ENCODE assay signal across 26 cellular contexts in the genomic region with DNA sequence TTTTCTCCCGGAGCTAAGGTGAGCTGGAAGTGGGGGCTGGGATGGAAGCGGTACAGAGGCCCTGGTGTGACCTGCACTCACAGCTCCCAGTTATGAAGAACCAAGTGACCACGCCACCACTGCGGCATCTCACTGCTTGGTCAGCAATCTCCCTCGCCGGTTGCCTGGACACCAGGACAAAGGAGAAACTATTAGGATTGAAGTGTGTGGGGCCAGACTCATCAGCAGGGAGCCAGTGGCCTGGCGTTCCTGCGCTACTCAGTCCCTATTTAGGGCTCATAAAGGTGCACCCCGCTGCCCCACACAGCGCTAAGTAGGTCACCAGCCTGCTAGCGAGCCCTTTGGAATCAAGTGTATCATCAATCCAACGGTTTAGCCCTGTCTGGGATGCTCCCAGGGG.
DNase-seq lines count a peak whose midpoint lies in the region; ATAC-seq, FAIRE-seq and TF ChIP-seq lines count a peak whose summit lies in the region.
"Had no signal": no experiment of that assay in that cellular context is flagged by ENCODE, and none has a peak within 500 bp of the region (broad histone marks: within the 10 kb centered on the region; RNA-seq: fewer than 3 reads in every experiment).

No MANE protein-coding gene starts in this region.

- H3K79me2 ChIP-seq in HepG2 (ENCODE audit: insufficient read depth, low read length) (no peaks in the 10 kb centered on the region), trophoblast cell (ENCODE audit: control insufficient read depth, insufficient read depth, low read length, poor library complexity) (no peaks in the 10 kb centered on the region)

- no peak for FAIRE-seq in HepG2 (lab: Jason Lieb, UNC)
- FAIRE-seq: GM12891, HTR-8/SVneo had no signal

- TF ChIP-seq EP300 in HepG2 (IDR thresholded peaks at IDR 0.05; ENCODE audit: low read depth in 2 of 2, low read length in 2 of 2) (no peak), HepG2 (CRISPR knock-in tag; IDR thresholded peaks at IDR 0.05; ENCODE audit: borderline replicate concordance) (no peak)

- no peak overlapping the region for H4K12ac ChIP-seq in trophoblast cell (ENCODE audit: low read depth, low read length)

- H3K23ac ChIP-seq in mesenchymal stem cell (ENCODE audit: low read length in 2 of 2) (no peak overlapping the region), trophoblast cell (ENCODE audit: low read length) (no peak overlapping the region)

- H3K79me1 ChIP-seq in mesenchymal stem cell (replicated peaks; ENCODE audit: low read length, poor library complexity, severe bottlenecking) (no peaks in the 10 kb centered on the region), trophoblast cell (ENCODE audit: low read length) (no peaks in the 10 kb centered on the region)

- H3K27me3 ChIP-seq in HepG2 (ENCODE audit: control insufficient read depth in 1 of 2, insufficient read depth in 2 of 2, low read length in 2 of 2) (peaks cover 4 to 35% of the 10 kb centered on the region in 2 experiments), right lobe of liver (no peaks in the 10 kb centered on the region), mesenchymal stem cell (ENCODE audit: control insufficient read depth in 1 of 2, insufficient read depth in 1 of 2, low read length in 2 of 2) (peaks cover 9 to 42% of the 10 kb centered on the region in 2 experiments), trophoblast cell (ENCODE audit: insufficient read depth, low read length) (no peaks in the 10 kb centered on the region)
- H3K27me3 ChIP-seq: SJSA1 had no signal

- TF ChIP-seq RAD21 in HepG2 (CRISPR knock-in tag; IDR thresholded peaks at IDR 0.05) = no peak

- no peak overlapping the region for H3K4me3 ChIP-seq in HepG2 (replicated peaks in 1 of 3; ENCODE audit: insufficient read depth in 1 of 3, low read depth in 2 of 3, low read length in 3 of 3)
- H3K4me3 ChIP-seq in right lobe of liver = no peak overlapping the region
- H3K4me3 ChIP-seq in mesenchymal stem cell (ENCODE audit: insufficient read depth in 1 of 2, low read depth in 1 of 2, low read length in 2 of 2) = no peak overlapping the region
- peak overlapping the region; percentile 7 for H3K4me3 ChIP-seq in trophoblast cell (ENCODE audit: low read depth, low read length)
- H3K4me3 ChIP-seq: HAP-1, PC-9, SJSA1 had no signal

- intact Hi-C loops in HepG2 (cut with micrococcal nuclease; ENCODE audit: unreplicated experiment) (no loop called here), right lobe of liver (cut with DNase I) (no loop called here)

- CTCF ChIA-PET in HepG2 (lab: Yijun Ruan, JAX; ENCODE audit: low intra/inter-chr PET ratio, low total read pairs) = no interaction called here

- H3K18ac ChIP-seq in mesenchymal stem cell (ENCODE audit: low read depth in 1 of 2, low read length in 2 of 2) (peak overlapping the region; percentile 13 to 75), trophoblast cell (ENCODE audit: low read length) (no peak overlapping the region)

- in situ Hi-C loops in HepG2 (cut with HindIII; ENCODE audit: extremely low pct_ligation_motif_present, low pct_unique_long_range_greater_than_20kb) = loop anchor here (25.0 kb wide), 1 partner anchor 382 kb away; no protein-coding TSS in a partner anchor

- H3K9ac ChIP-seq in HepG2 (ENCODE audit: insufficient read depth, low read depth, low read length) = no peak overlapping the region
- H3K9ac ChIP-seq in mesenchymal stem cell (ENCODE audit: low read length) = no peak overlapping the region
- no peak overlapping the region for H3K9ac ChIP-seq in trophoblast cell (ENCODE audit: low read length)

- TF ChIP-seq POLR2A in HepG2 (IDR thresholded peaks at IDR 0.05; ENCODE audit: insufficient read depth in 1 of 2, low read depth in 2 of 2, low read length in 2 of 2) (no peak), right lobe of liver (IDR thresholded peaks at IDR 0.05) (no peak)

- no peak overlapping the region for H2AK5ac ChIP-seq in mesenchymal stem cell (ENCODE audit: low read length, severe bottlenecking)
- H2AK5ac ChIP-seq in trophoblast cell (ENCODE audit: low read length) = no peak overlapping the region

- BruUV-seq in HepG2 (replicated peaks; lab: Mats Ljungman, UMichigan) = no TSS peak

- no peak overlapping the region for H4K91ac ChIP-seq in mesenchymal stem cell (ENCODE audit: low read length)
- H4K91ac ChIP-seq in trophoblast cell (ENCODE audit: low read depth, low read length) = no peak overlapping the region

- H3K14ac ChIP-seq in mesenchymal stem cell (ENCODE audit: low read length in 2 of 2) (peak overlapping the region in 1 of 2 experiments; percentile 76), trophoblast cell (ENCODE audit: low read length) (no peak overlapping the region)

- POLR2A ChIA-PET in HepG2 (lab: Yijun Ruan, JAX) = no interaction called here

- no peak overlapping the region for H3K4ac ChIP-seq in mesenchymal stem cell (ENCODE audit: low read depth in 1 of 2, low read length in 2 of 2)
- no peak overlapping the region for H3K4ac ChIP-seq in trophoblast cell (ENCODE audit: low read depth, low read length)

- H4K8ac ChIP-seq in mesenchymal stem cell (ENCODE audit: low read length) (peak overlapping the region; percentile 32), trophoblast cell (ENCODE audit: low read depth, low read length) (no peak overlapping the region)

- ATAC-seq in HepG2 (no peak; the same call in 2 of the 3 replicates), right lobe of liver (no peak)

- H2BK120ac ChIP-seq in mesenchymal stem cell (ENCODE audit: low read depth, low read length) (peak overlapping the region; percentile 57), trophoblast cell (ENCODE audit: insufficient read depth, low read length, poor library complexity) (no peak overlapping the region)

- TF ChIP-seq CTCF in HepG2 (CRISPR knock-in tag; IDR thresholded peaks at IDR 0.05) (no peak), right lobe of liver (IDR thresholded peaks at IDR 0.05) (no peak)

- H3K4me1 ChIP-seq in HepG2 (ENCODE audit: insufficient read depth, low read length) = peaks cover 41% of the 10 kb centered on the region
- H3K4me1 ChIP-seq in right lobe of liver = no peaks in the 10 kb centered on the region
- no peaks in the 10 kb centered on the region for H3K4me1 ChIP-seq in mesenchymal stem cell (ENCODE audit: control insufficient read depth, insufficient read depth, low read depth, low read length)
- H3K4me1 ChIP-seq in trophoblast cell (ENCODE audit: control insufficient read depth in 1 of 2, insufficient read depth in 2 of 2, low read length in 2 of 2) = peaks cover 0 to 2% of the 10 kb centered on the region in 2 experiments
- H3K4me1 ChIP-seq: SJSA1 had no signal

- H2AFZ ChIP-seq in HepG2 (ENCODE audit: low read length) = no peak overlapping the region
- no peak overlapping the region for H2AFZ ChIP-seq in mesenchymal stem cell (ENCODE audit: low read depth, low read length)
- H2AFZ ChIP-seq in trophoblast cell (ENCODE audit: insufficient read depth, low read length, poor library complexity) = no peak overlapping the region
- H2AFZ ChIP-seq: PC-9 had no signal

- no peaks in the 10 kb centered on the region for H4K20me1 ChIP-seq in HepG2 (ENCODE audit: insufficient read depth, low read length)

- H2BK12ac ChIP-seq in mesenchymal stem cell (ENCODE audit: low read length in 2 of 2) = peak overlapping the region; percentile 37 to 69
- H2BK12ac ChIP-seq in trophoblast cell (ENCODE audit: low read length) = no peak overlapping the region

- H3K9me3 ChIP-seq in HepG2 (ENCODE audit: low read length) (peaks cover 6% of the 10 kb centered on the region; the same call in 1 of the 2 replicates), right lobe of liver (no peaks in the 10 kb centered on the region), mesenchymal stem cell (ENCODE audit: control insufficient read depth, low read length) (peaks cover 3% of the 10 kb centered on the region), trophoblast cell (ENCODE audit: insufficient read depth, low read depth, low read length) (no peaks in the 10 kb centered on the region)
- H3K9me3 ChIP-seq: HAP-1, SJSA1 had no signal

- H3K4me2 ChIP-seq in HepG2 (ENCODE audit: low read depth, low read length) = 0 out of 2 replicates have a peak overlapping the region, but pooled peaks have one; percentile 7
- no peak overlapping the region for H3K4me2 ChIP-seq in mesenchymal stem cell (ENCODE audit: low read length, poor library complexity, severe bottlenecking)
- no peak overlapping the region for H3K4me2 ChIP-seq in trophoblast cell (ENCODE audit: low read length)
- H3K4me2 ChIP-seq: PC-9 had no signal

- H3K36me3 ChIP-seq in HepG2 (replicated peaks in 1 of 2; ENCODE audit: control insufficient read depth in 1 of 2, insufficient read depth in 2 of 2, low read length in 2 of 2) (no peaks in the 10 kb centered on the region), right lobe of liver (no peaks in the 10 kb centered on the region), mesenchymal stem cell (ENCODE audit: control insufficient read depth in 1 of 2, insufficient read depth in 2 of 2, low read depth in 1 of 2, low read length in 2 of 2) (no peaks in the 10 kb centered on the region), trophoblast cell (ENCODE audit: control insufficient read depth in 1 of 2, insufficient read depth in 2 of 2, low read length in 2 of 2) (no peaks in the 10 kb centered on the region)
- H3K36me3 ChIP-seq: HAP-1, SJSA1 had no signal

- H2BK5ac ChIP-seq in mesenchymal stem cell (ENCODE audit: low read depth, low read length, poor library complexity, severe bottlenecking) (no peak overlapping the region), trophoblast cell (ENCODE audit: low read depth, low read length, poor library complexity) (no peak overlapping the region)

- DNase-seq in HepG2 (ENCODE audit: low spot score) (no peak), right lobe of liver (no peak), mesenchymal stem cell (no peak), trophoblast cell (no peak), LoVo (ENCODE audit: low spot score) (no peak), GM03348 (ENCODE audit: low spot score) (no peak), NCI-H2029 (lab: John Stamatoyannopoulos, UW) (no peak)
- DNase-seq: CD8-positive, alpha-beta memory T cell; DMS 273 treated with DMSO at 0.1 percent for 48 hours; DMS79; EL; GDM1; GOT3; HFFc6; KBM-7; MM.1S; NCI-H187; NCI-H446; NCI-H524 treated with DMSO at 0.1 percent for 48 hours; Right ventricle myocardium superior; RPMI8226 had no signal

- H3K27ac ChIP-seq in HepG2 (ENCODE audit: extremely low read length, insufficient read depth, low read length) (no peak overlapping the region), right lobe of liver (no peak overlapping the region), mesenchymal stem cell (ENCODE audit: low read length, poor library complexity, severe bottlenecking) (no peak overlapping the region), trophoblast cell (ENCODE audit: low read depth, low read length) (no peak overlapping the region)
- H3K27ac ChIP-seq: PC-9, SJSA1 had no signal

- WGBS in HepG2 (ENCODE audit: low lambda C conversion rate) = 74% methylated on average over 6 of the region's 12 CpGs
- WGBS in right lobe of liver (ENCODE audit: insufficient coverage, low coverage, low lambda C conversion rate, missing lambda C conversion rate) = 100% methylated on average over 3 of the region's 12 CpGs
- 89% methylated on average over 12 of the region's 12 CpGs for WGBS in mesenchymal stem cell
- WGBS in trophoblast cell (ENCODE audit: extremely low coverage, insufficient coverage, insufficient read length) = no CpG with 5 or more reads among the region's 12 CpGs

- no peak overlapping the region for H2BK15ac ChIP-seq in mesenchymal stem cell (ENCODE audit: low read depth, poor library complexity, severe bottlenecking)

TF ChIP-seq in HepG2, 621 proteins besides CTCF, POLR2A, EP300 and RAD21 (continues in another document):
- no peak for TF ChIP-seq RORA (CRISPR knock-in tag; IDR thresholded peaks at IDR 0.05)
